1 cellular context compared by ENCODE assay signal in the genomic region with DNA sequence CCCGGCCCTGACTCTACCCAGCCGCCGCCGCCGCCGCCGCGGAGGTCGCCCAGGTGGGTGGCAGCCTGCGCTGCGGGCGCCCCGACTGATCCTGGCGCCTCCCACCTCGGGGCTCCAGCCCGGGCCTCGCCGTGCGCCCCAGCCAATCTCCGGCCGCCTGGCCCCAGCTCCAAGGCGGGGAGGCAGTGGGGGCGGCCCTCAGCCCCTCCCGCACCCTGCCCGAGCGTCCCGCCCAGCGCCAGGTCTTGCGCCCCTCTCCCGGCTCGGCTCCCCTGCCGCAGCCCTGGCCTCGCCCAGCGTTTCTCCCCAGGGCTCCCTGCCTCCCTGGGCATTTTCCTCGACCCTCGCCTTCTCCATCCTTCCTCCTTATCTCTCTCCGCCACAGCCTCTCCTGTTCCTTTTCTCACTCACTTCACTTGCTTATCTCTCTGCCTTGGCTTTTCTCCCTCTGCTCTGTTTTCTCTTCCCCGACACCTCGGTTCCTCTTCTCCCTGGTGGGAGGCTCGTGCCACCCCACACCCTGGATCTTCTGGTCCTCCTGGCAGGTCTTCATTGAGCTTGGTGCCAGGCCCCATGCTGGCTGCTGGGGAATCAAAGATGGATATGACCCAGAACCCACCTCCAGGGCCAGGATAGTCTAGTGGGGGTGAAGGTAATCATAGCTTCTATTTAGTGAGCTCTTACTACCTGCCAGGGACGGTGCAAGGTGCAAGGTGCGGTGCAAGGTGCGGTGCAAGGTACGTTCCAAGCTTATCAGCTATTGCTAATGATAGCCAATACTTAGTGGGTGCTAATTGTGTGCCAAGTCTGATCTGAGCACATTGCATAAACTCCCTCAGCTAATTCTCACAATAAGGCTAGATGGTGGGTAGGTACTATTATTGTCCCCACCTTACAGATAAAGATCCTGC.
A peak's percentile ranks its signal among the peaks of the same experiment; 100 is the strongest.
TF ChIP-seq lines count a peak whose summit lies in the region.

A gene with protein sequence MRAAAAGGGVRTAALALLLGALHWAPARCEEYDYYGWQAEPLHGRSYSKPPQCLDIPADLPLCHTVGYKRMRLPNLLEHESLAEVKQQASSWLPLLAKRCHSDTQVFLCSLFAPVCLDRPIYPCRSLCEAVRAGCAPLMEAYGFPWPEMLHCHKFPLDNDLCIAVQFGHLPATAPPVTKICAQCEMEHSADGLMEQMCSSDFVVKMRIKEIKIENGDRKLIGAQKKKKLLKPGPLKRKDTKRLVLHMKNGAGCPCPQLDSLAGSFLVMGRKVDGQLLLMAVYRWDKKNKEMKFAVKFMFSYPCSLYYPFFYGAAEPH (minus strand): TSS at position 87 of the 911 bp plus-strand sequence. CDS start 166 bp downstream, outside the sequence.

TF ChIP-seq in HEK293, 187 proteins besides CTCF, POLR2A, EP300 and RAD21 (continues in another document):
- TF ChIP-seq ZNF350 (tag by site-specific recombination; IDR thresholded peaks at IDR 0.05), result no peak
- no peak for TF ChIP-seq ZBTB21 (tag by site-specific recombination; IDR thresholded peaks at IDR 0.05)
- TF ChIP-seq, protein P1, sequence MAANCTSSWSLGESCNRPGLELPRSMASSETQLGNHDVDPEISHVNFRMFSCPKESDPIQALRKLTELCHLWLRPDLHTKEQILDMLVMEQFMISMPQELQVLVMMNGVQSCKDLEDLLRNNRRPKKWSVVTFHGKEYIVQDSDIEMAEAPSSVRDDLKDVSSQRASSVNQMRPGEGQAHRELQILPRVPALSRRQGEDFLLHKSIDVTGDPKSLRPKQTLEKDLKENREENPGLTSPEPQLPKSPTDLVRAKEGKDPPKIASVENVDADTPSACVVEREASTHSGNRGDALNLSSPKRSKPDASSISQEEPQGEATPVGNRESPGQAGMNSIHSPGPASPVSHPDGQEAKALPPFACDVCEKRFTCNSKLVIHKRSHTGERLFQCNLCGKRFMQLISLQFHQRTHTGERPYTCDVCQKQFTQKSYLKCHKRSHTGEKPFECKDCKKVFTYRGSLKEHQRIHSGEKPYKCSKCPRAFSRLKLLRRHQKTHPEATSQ (tag by site-specific recombination; IDR thresholded peaks at IDR 0.05), result no peak
- TF ChIP-seq, protein P2, sequence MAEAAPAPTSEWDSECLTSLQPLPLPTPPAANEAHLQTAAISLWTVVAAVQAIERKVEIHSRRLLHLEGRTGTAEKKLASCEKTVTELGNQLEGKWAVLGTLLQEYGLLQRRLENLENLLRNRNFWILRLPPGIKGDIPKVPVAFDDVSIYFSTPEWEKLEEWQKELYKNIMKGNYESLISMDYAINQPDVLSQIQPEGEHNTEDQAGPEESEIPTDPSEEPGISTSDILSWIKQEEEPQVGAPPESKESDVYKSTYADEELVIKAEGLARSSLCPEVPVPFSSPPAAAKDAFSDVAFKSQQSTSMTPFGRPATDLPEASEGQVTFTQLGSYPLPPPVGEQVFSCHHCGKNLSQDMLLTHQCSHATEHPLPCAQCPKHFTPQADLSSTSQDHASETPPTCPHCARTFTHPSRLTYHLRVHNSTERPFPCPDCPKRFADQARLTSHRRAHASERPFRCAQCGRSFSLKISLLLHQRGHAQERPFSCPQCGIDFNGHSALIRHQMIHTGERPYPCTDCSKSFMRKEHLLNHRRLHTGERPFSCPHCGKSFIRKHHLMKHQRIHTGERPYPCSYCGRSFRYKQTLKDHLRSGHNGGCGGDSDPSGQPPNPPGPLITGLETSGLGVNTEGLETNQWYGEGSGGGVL (tag by site-specific recombination; IDR thresholded peaks at IDR 0.05), result peak; percentile 56
- TF ChIP-seq, protein P3, sequence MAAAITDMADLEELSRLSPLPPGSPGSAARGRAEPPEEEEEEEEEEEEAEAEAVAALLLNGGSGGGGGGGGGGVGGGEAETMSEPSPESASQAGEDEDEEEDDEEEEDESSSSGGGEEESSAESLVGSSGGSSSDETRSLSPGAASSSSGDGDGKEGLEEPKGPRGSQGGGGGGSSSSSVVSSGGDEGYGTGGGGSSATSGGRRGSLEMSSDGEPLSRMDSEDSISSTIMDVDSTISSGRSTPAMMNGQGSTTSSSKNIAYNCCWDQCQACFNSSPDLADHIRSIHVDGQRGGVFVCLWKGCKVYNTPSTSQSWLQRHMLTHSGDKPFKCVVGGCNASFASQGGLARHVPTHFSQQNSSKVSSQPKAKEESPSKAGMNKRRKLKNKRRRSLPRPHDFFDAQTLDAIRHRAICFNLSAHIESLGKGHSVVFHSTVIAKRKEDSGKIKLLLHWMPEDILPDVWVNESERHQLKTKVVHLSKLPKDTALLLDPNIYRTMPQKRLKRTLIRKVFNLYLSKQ (tag by site-specific recombination; IDR thresholded peaks at IDR 0.05; ENCODE audit: borderline replicate concordance), result no peak
- TF ChIP-seq, protein P4, sequence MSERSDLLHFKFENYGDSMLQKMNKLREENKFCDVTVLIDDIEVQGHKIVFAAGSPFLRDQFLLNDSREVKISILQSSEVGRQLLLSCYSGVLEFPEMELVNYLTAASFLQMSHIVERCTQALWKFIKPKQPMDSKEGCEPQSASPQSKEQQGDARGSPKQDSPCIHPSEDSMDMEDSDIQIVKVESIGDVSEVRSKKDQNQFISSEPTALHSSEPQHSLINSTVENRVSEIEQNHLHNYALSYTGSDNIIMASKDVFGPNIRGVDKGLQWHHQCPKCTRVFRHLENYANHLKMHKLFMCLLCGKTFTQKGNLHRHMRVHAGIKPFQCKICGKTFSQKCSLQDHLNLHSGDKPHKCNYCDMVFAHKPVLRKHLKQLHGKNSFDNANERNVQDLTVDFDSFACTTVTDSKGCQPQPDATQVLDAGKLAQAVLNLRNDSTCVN (tag by site-specific recombination; optimal IDR thresholded peaks at IDR 0.05), result no peak
- TF ChIP-seq, protein P5, sequence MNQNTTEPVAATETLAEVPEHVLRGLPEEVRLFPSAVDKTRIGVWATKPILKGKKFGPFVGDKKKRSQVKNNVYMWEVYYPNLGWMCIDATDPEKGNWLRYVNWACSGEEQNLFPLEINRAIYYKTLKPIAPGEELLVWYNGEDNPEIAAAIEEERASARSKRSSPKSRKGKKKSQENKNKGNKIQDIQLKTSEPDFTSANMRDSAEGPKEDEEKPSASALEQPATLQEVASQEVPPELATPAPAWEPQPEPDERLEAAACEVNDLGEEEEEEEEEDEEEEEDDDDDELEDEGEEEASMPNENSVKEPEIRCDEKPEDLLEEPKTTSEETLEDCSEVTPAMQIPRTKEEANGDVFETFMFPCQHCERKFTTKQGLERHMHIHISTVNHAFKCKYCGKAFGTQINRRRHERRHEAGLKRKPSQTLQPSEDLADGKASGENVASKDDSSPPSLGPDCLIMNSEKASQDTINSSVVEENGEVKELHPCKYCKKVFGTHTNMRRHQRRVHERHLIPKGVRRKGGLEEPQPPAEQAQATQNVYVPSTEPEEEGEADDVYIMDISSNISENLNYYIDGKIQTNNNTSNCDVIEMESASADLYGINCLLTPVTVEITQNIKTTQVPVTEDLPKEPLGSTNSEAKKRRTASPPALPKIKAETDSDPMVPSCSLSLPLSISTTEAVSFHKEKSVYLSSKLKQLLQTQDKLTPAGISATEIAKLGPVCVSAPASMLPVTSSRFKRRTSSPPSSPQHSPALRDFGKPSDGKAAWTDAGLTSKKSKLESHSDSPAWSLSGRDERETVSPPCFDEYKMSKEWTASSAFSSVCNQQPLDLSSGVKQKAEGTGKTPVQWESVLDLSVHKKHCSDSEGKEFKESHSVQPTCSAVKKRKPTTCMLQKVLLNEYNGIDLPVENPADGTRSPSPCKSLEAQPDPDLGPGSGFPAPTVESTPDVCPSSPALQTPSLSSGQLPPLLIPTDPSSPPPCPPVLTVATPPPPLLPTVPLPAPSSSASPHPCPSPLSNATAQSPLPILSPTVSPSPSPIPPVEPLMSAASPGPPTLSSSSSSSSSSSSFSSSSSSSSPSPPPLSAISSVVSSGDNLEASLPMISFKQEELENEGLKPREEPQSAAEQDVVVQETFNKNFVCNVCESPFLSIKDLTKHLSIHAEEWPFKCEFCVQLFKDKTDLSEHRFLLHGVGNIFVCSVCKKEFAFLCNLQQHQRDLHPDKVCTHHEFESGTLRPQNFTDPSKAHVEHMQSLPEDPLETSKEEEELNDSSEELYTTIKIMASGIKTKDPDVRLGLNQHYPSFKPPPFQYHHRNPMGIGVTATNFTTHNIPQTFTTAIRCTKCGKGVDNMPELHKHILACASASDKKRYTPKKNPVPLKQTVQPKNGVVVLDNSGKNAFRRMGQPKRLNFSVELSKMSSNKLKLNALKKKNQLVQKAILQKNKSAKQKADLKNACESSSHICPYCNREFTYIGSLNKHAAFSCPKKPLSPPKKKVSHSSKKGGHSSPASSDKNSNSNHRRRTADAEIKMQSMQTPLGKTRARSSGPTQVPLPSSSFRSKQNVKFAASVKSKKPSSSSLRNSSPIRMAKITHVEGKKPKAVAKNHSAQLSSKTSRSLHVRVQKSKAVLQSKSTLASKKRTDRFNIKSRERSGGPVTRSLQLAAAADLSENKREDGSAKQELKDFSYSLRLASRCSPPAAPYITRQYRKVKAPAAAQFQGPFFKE (tag by site-specific recombination; IDR thresholded peaks at IDR 0.05; ENCODE audit: borderline replicate concordance), result no peak
- no peak for TF ChIP-seq TRIM28 (IDR thresholded peaks at IDR 0.05; ENCODE audit: borderline replicate concordance, low read length)
- peak; percentile 51 for TF ChIP-seq KLF1 (tag by site-specific recombination; IDR thresholded peaks at IDR 0.05)
- TF ChIP-seq PRDM1 (tag by site-specific recombination; IDR thresholded peaks at IDR 0.05), result peak; percentile 98
- TF ChIP-seq ZNF660 (tag by site-specific recombination; IDR thresholded peaks at IDR 0.05), result no peak
- TF ChIP-seq ZNF114 (tag by site-specific recombination; IDR thresholded peaks at IDR 0.05), result no peak
- TF ChIP-seq ZIC2 (tag by site-specific recombination; IDR thresholded peaks at IDR 0.05), result peak; percentile 82
- peak; percentile 41 for TF ChIP-seq SP2 (tag by site-specific recombination; IDR thresholded peaks at IDR 0.05)
- TF ChIP-seq ZNF354C (tag by site-specific recombination; IDR thresholded peaks at IDR 0.05; ENCODE audit: borderline replicate concordance, low read depth), result no peak
- no peak for TF ChIP-seq ZNF76 (tag by site-specific recombination; IDR thresholded peaks at IDR 0.05; ENCODE audit: borderline replicate concordance, low read depth)
- TF ChIP-seq, protein P6, sequence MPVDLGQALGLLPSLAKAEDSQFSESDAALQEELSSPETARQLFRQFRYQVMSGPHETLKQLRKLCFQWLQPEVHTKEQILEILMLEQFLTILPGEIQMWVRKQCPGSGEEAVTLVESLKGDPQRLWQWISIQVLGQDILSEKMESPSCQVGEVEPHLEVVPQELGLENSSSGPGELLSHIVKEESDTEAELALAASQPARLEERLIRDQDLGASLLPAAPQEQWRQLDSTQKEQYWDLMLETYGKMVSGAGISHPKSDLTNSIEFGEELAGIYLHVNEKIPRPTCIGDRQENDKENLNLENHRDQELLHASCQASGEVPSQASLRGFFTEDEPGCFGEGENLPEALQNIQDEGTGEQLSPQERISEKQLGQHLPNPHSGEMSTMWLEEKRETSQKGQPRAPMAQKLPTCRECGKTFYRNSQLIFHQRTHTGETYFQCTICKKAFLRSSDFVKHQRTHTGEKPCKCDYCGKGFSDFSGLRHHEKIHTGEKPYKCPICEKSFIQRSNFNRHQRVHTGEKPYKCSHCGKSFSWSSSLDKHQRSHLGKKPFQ (tag by site-specific recombination; IDR thresholded peaks at IDR 0.05), result no peak
- TF ChIP-seq GLIS1 (tag by site-specific recombination; IDR thresholded peaks at IDR 0.05), result peak; percentile 91
- TF ChIP-seq ZNF37A (tag by site-specific recombination; IDR thresholded peaks at IDR 0.05), result no peak
- TF ChIP-seq ZNF404 (tag by site-specific recombination; IDR thresholded peaks at IDR 0.05), result no peak
- no peak for TF ChIP-seq ZNF510 (tag by site-specific recombination; IDR thresholded peaks at IDR 0.05; ENCODE audit: insufficient replicate concordance)
- TF ChIP-seq, protein P7, sequence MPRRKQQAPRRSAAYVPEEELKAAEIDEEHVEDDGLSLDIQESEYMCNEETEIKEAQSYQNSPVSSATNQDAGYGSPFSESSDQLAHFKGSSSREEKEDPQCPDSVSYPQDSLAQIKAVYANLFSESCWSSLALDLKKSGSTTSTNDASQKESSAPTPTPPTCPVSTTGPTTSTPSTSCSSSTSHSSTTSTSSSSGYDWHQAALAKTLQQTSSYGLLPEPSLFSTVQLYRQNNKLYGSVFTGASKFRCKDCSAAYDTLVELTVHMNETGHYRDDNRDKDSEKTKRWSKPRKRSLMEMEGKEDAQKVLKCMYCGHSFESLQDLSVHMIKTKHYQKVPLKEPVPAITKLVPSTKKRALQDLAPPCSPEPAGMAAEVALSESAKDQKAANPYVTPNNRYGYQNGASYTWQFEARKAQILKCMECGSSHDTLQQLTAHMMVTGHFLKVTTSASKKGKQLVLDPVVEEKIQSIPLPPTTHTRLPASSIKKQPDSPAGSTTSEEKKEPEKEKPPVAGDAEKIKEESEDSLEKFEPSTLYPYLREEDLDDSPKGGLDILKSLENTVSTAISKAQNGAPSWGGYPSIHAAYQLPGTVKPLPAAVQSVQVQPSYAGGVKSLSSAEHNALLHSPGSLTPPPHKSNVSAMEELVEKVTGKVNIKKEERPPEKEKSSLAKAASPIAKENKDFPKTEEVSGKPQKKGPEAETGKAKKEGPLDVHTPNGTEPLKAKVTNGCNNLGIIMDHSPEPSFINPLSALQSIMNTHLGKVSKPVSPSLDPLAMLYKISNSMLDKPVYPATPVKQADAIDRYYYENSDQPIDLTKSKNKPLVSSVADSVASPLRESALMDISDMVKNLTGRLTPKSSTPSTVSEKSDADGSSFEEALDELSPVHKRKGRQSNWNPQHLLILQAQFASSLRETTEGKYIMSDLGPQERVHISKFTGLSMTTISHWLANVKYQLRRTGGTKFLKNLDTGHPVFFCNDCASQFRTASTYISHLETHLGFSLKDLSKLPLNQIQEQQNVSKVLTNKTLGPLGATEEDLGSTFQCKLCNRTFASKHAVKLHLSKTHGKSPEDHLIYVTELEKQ (tag by site-specific recombination; IDR thresholded peaks at IDR 0.05; ENCODE audit: borderline replicate concordance), result no peak
- TF ChIP-seq, protein P8, sequence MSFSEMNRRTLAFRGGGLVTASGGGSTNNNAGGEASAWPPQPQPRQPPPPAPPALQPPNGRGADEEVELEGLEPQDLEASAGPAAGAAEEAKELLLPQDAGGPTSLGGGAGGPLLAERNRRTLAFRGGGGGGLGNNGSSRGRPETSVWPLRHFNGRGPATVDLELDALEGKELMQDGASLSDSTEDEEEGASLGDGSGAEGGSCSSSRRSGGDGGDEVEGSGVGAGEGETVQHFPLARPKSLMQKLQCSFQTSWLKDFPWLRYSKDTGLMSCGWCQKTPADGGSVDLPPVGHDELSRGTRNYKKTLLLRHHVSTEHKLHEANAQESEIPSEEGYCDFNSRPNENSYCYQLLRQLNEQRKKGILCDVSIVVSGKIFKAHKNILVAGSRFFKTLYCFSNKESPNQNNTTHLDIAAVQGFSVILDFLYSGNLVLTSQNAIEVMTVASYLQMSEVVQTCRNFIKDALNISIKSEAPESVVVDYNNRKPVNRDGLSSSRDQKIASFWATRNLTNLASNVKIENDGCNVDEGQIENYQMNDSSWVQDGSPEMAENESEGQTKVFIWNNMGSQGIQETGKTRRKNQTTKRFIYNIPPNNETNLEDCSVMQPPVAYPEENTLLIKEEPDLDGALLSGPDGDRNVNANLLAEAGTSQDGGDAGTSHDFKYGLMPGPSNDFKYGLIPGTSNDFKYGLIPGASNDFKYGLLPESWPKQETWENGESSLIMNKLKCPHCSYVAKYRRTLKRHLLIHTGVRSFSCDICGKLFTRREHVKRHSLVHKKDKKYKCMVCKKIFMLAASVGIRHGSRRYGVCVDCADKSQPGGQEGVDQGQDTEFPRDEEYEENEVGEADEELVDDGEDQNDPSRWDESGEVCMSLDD (tag by site-specific recombination; IDR thresholded peaks at IDR 0.05), result no peak
- TF ChIP-seq, protein P9, sequence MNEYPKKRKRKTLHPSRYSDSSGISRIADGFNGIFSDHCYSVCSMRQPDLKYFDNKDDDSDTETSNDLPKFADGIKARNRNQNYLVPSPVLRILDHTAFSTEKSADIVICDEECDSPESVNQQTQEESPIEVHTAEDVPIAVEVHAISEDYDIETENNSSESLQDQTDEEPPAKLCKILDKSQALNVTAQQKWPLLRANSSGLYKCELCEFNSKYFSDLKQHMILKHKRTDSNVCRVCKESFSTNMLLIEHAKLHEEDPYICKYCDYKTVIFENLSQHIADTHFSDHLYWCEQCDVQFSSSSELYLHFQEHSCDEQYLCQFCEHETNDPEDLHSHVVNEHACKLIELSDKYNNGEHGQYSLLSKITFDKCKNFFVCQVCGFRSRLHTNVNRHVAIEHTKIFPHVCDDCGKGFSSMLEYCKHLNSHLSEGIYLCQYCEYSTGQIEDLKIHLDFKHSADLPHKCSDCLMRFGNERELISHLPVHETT (tag by site-specific recombination; IDR thresholded peaks at IDR 0.05), result no peak
